Comparison of ENCODE assay signal across 9 cellular contexts in the genomic region with DNA sequence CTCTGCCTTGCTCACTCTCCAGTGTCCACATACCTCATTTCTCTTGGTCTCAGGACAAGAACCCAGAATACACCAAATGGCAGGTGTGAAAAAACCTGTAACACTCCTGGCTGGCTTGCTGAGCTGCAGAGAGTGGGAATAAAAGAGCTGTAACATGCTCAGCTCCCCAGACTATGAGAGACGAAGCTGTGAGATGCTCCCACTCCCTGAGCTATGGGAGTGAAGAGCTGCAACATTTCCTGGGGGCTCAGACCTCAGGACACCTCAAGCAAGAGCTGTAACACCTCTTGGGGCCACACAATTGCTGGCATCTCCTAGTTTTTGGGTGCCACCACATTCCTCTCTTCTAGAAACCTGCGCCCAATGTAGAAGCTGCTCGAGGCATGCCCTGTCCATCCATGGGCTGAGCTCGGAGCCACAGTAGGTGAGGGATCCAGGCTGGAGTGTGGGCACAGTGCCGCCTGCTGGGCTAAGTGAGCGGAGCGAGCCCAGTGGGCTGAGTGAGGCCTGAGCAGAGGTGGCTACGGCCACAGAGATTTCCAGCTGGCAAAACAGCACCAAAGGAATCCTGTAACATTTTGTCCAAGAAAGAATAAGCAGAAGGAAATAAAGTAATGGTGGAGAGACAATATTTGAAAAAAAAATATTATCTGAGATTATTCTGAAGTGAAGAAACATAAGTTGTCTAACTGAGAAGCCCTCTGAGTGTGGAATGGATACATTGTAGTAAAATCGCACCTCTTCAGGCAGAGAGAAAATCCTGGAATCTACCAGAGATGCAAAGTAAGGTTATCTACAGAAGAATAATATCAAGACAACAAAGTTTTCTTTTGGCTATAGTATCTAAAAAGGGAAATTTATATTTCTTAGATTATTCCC.
DNase-seq lines count a peak whose midpoint lies in the region; ATAC-seq and TF ChIP-seq lines count a peak whose summit lies in the region.
"Had no signal": no experiment of that assay in that cellular context is flagged by ENCODE, and none has a peak within 500 bp of the region (broad histone marks: within the 10 kb centered on the region; RNA-seq: fewer than 3 reads in every experiment).

No MANE protein-coding gene starts in this region.

- CTCF ChIA-PET in HEK293T (lab: Yijun Ruan, JAX), result interaction anchor here (0.5 to 2.2 kb wide), 27 partner anchors 10 to 634 kb away, joined by 3 to 14 read pairs (median 4); no protein-coding TSS in a partner anchor

- DNase-seq in GM03348 (ENCODE audit: low spot score) (peak; percentile 82), HEK293T (ENCODE audit: extremely low spot score) (peak; percentile 96), OCI-M1 (lab: John Stamatoyannopoulos, UW) (peak; percentile 71), right cardiac atrium (peak in 2 of 3 donors; percentile 44 to 51), SIG-M5 (lab: John Stamatoyannopoulos, UW) (no peak), NCI-H526 treated with DMSO at 0.1 percent for 48 hours (lab: John Stamatoyannopoulos, UW) (no peak)
- DNase-seq in activated CD4-positive, CD25-positive, alpha-beta regulatory T cell (lab: John Stamatoyannopoulos, UW), result no peak

- POLR2A ChIA-PET in HEK293T (lab: Yijun Ruan, JAX), result no interaction called here

- peak; percentile 73 to 74 for ATAC-seq in right cardiac atrium
- no peak for ATAC-seq in GM21367 (IDR thresholded peaks at IDR 0.05; ENCODE audit: unreplicated experiment)

- H3K4me1 ChIP-seq in right cardiac atrium (ENCODE audit: control insufficient read depth, insufficient read depth, low read length), result no peaks in the 10 kb centered on the region

- no peak overlapping the region for H3K4me3 ChIP-seq in right cardiac atrium (ENCODE audit: low read length)
- H3K4me3 ChIP-seq: thoracic aorta had no signal

- WGBS in right cardiac atrium, result 63% methylated on average over 9 of the region's 9 CpGs

- H3K27me3 ChIP-seq in right cardiac atrium (ENCODE audit: control insufficient read depth, insufficient read depth), result no peaks in the 10 kb centered on the region

- no peaks in the 10 kb centered on the region for H3K9me3 ChIP-seq in right cardiac atrium (ENCODE audit: control insufficient read depth, low read length)
- H3K9me3 ChIP-seq: thoracic aorta had no signal

- no peak overlapping the region for H3K27ac ChIP-seq in right cardiac atrium (ENCODE audit: low read length)
- H3K27ac ChIP-seq: thoracic aorta had no signal

- intact Hi-C loops in right cardiac atrium (cut with DNase I), result no loop called here

TF ChIP-seq in HEK293T, 16 proteins besides CTCF, POLR2A, EP300 and RAD21:
- TF ChIP-seq, protein P1, sequence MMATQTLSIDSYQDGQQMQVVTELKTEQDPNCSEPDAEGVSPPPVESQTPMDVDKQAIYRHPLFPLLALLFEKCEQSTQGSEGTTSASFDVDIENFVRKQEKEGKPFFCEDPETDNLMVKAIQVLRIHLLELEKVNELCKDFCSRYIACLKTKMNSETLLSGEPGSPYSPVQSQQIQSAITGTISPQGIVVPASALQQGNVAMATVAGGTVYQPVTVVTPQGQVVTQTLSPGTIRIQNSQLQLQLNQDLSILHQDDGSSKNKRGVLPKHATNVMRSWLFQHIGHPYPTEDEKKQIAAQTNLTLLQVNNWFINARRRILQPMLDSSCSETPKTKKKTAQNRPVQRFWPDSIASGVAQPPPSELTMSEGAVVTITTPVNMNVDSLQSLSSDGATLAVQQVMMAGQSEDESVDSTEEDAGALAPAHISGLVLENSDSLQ (IDR thresholded peaks at IDR 0.05), result no peak
- no peak for TF ChIP-seq FOXK2 (IDR thresholded peaks at IDR 0.05)
- no peak for TF ChIP-seq BHLHE40 (IDR thresholded peaks at IDR 0.05; ENCODE audit: borderline replicate concordance)
- no peak for TF ChIP-seq CTBP1 (IDR thresholded peaks at IDR 0.05; ENCODE audit: borderline replicate concordance)
- TF ChIP-seq FOXM1 (IDR thresholded peaks at IDR 0.05; ENCODE audit: borderline replicate concordance), result peak; percentile 8; the same call in 1 of the 2 replicates

Comparison
In these comparisons a context has a peak if more than half of its experiments do, and no peak if none do; other contexts are left out.
1. DNase-seq: peak in GM03348 (single experiment), HEK293T (single experiment), OCI-M1 (single experiment) and right cardiac atrium (2 of 3); none in SIG-M5 (single experiment), NCI-H526 treated with DMSO at 0.1 percent for 48 hours (single experiment) and activated CD4-positive, CD25-positive, alpha-beta regulatory T cell (0 of 4).